In genomic region chr12:105622846-105623245, GRCh38 we compare ENCODE assay signal across 28 cellular contexts.
"Had no signal": no experiment of that assay in that cellular context is flagged by ENCODE, and none has a peak within 500 bp of the region (broad histone marks: within the 10 kb centered on the region; RNA-seq: fewer than 3 reads in every experiment).

No MANE protein-coding gene starts in this region.

- H3K27ac Mint-ChIP-seq: activated CD4-positive, alpha-beta T cell treated with anti-CD3 and anti-CD28 coated beads for 36 hours; activated CD4-positive, alpha-beta T cell treated with anti-CD3 and anti-CD28 coated beads, Interleukin-2, amount 10 ng/mL, durations not matched to agents 7 days and 5 days; activated CD8-positive, alpha-beta T cell treated with anti-CD3 and anti-CD28 coated beads, Interleukin-2, amount 10 ng/mL, durations not matched to agents 7 days and 5 days; activated naive CD4-positive, alpha-beta T cell treated with anti-CD3 and anti-CD28 coated beads, Interleukin-2, amount 50 U/mL, for 24 hours; activated naive CD8-positive, alpha-beta T cell treated with anti-CD3 and anti-CD28 coated beads, Interleukin-2, amount 10 ng/mL, durations not matched to agents 7 days and 5 days; activated T-cell treated with anti-CD3 and anti-CD28 coated beads, Interleukin-2, amount 50 U/mL, for 24 hours; activated T-helper 2 cell treated with anti-CD3 and anti-CD28 coated beads, Interferon-gamma antibody, Interleukin-2, Interleukin-4, amounts not matched to agents 10 μg/mL and 5 μg/mL and 100 μg/mL, durations not matched to agents 14 hours and 24 hours and 36 hours; WTC11 had no signal

- DNase-seq: activated CD4-positive, alpha-beta T cell treated with anti-CD3 and anti-CD28 coated beads for 36 hours; activated CD4-positive, alpha-beta T cell treated with anti-CD3 and anti-CD28 coated beads, Interleukin-2, amount 10 ng/mL, durations not matched to agents 7 days and 5 days; activated CD4-positive, alpha-beta T cell treated with anti-CD3 and anti-CD28 coated beads, Interleukin-2, amount 50 U/mL, for 48 hours; activated CD8-positive, alpha-beta T cell treated with anti-CD3 and anti-CD28 coated beads, Interleukin-2, amount 10 ng/mL, durations not matched to agents 7 days and 5 days; activated gamma-delta T cell; activated naive CD4-positive, alpha-beta T cell treated with Interleukin-2 at 50 U/mL for 16 hours; activated naive CD8-positive, alpha-beta T cell treated with anti-CD3 and anti-CD28 coated beads, Interleukin-2, amount 10 ng/mL, durations not matched to agents 7 days and 5 days; activated T-cell treated with anti-CD3 and anti-CD28 coated beads, Interleukin-2, amount 50 U/mL, for 24 hours; amygdala; body of pancreas; caudate nucleus; cerebellar nuclear complex; NCI-H1105; NCI-H1417 treated with DMSO at 0.1 percent for 48 hours; NCI-H187 treated with DMSO at 0.1 percent for 48 hours; NCI-H2081; NCI-H2171 treated with DMSO at 0.1 percent for 48 hours; NCI-H2227 treated with DMSO at 0.1 percent for 48 hours; NCI-H446; NCI-H510A treated with DMSO at 0.1 percent for 48 hours; NCI-H526 treated with DMSO at 0.1 percent for 48 hours; NCI-H774; SHP77; SJCRH30; T1000 had no signal

- H3K4me3 Mint-ChIP-seq: activated CD4-positive, alpha-beta T cell treated with anti-CD3 and anti-CD28 coated beads for 36 hours; activated CD4-positive, alpha-beta T cell treated with anti-CD3 and anti-CD28 coated beads, Interleukin-2, amount 10 ng/mL, durations not matched to agents 7 days and 5 days; activated CD8-positive, alpha-beta T cell treated with anti-CD3 and anti-CD28 coated beads, Interleukin-2, amount 10 ng/mL, durations not matched to agents 7 days and 5 days; activated naive CD4-positive, alpha-beta T cell treated with anti-CD3 and anti-CD28 coated beads, Interleukin-2, amount 50 U/mL, for 24 hours; activated naive CD8-positive, alpha-beta T cell treated with anti-CD3 and anti-CD28 coated beads, Interleukin-2, amount 10 ng/mL, durations not matched to agents 7 days and 5 days; activated T-cell treated with anti-CD3 and anti-CD28 coated beads, Interleukin-2, amount 50 U/mL, for 24 hours; WTC11 had no signal

- H3K4me1 Mint-ChIP-seq: activated CD4-positive, alpha-beta T cell treated with anti-CD3 and anti-CD28 coated beads for 36 hours; activated CD4-positive, alpha-beta T cell treated with anti-CD3 and anti-CD28 coated beads, Interleukin-2, amount 10 ng/mL, durations not matched to agents 7 days and 5 days; activated naive CD4-positive, alpha-beta T cell treated with anti-CD3 and anti-CD28 coated beads, Interleukin-2, amount 50 U/mL, for 24 hours; activated naive CD8-positive, alpha-beta T cell treated with anti-CD3 and anti-CD28 coated beads, Interleukin-2, amount 10 ng/mL, durations not matched to agents 7 days and 5 days had no signal

- H3K36me3 Mint-ChIP-seq: activated naive CD4-positive, alpha-beta T cell treated with anti-CD3 and anti-CD28 coated beads, Interleukin-2, amount 50 U/mL, for 24 hours; activated naive CD8-positive, alpha-beta T cell treated with anti-CD3 and anti-CD28 coated beads, Interleukin-2, amount 10 ng/mL, durations not matched to agents 7 days and 5 days; WTC11 had no signal

- H3K9me3 Mint-ChIP-seq: activated CD4-positive, alpha-beta T cell treated with anti-CD3 and anti-CD28 coated beads, Interleukin-2, amount 10 ng/mL, durations not matched to agents 7 days and 5 days; activated T-cell treated with anti-CD3 and anti-CD28 coated beads, Interleukin-2, amount 50 U/mL, for 24 hours; activated T-helper 2 cell treated with anti-CD3 and anti-CD28 coated beads, Interferon-gamma antibody, Interleukin-2, Interleukin-4, amounts not matched to agents 10 μg/mL and 5 μg/mL and 100 μg/mL, durations not matched to agents 14 hours and 24 hours and 36 hours; WTC11 had no signal

- H3K27me3 Mint-ChIP-seq: activated CD4-positive, alpha-beta T cell treated with anti-CD3 and anti-CD28 coated beads, Interleukin-2, amount 10 ng/mL, durations not matched to agents 7 days and 5 days had no signal
